Comparison of ENCODE assay signal across 8 cellular contexts in genomic region chr10:132422169-132422691, GRCh38. TPM values are rescaled to one million over a fixed set of nuclear protein-coding genes. Genes with fewer than 3 reads are reported as not detected.
DNase-seq lines count a peak whose midpoint lies in the region; ATAC-seq and TF ChIP-seq lines count a peak whose summit lies in the region.

No MANE protein-coding gene starts in this region.

- peak overlapping the region; percentile 74 for H3K27ac Mint-ChIP-seq in CD8-positive, alpha-beta T cell
- no peak overlapping the region for H3K27ac Mint-ChIP-seq in endothelial cell (ENCODE audit: unreplicated experiment)

- H3K4me3 Mint-ChIP-seq in CD8-positive, alpha-beta T cell = no peak overlapping the region
- no peak overlapping the region for H3K4me3 Mint-ChIP-seq in endothelial cell (ENCODE audit: unreplicated experiment)

- H3K9me3 ChIP-seq in CD8-positive, alpha-beta T cell (ENCODE audit: low read length) = no peaks in the 10 kb centered on the region
- H3K9me3 ChIP-seq in right atrium auricular region (no peaks in the 10 kb centered on the region), testis (no peaks in the 10 kb centered on the region)

- CTCF ChIA-PET in CD8-positive, alpha-beta T cell (lab: Charles Lee) = interaction anchor here (0.6 to 1.0 kb wide), 2 partner anchors 25 to 31 kb away, joined by 3 to 4 read pairs; no protein-coding TSS in a partner anchor

- no peaks in the 10 kb centered on the region for H3K36me3 ChIP-seq in CD8-positive, alpha-beta T cell (ENCODE audit: insufficient read depth, low read length)
- H3K36me3 ChIP-seq in right atrium auricular region = peaks cover 2% of the 10 kb centered on the region
- H3K36me3 ChIP-seq in testis (ENCODE audit: low read depth, missing control alignments) = no peaks in the 10 kb centered on the region

- TF ChIP-seq CTCF in CD8-positive, alpha-beta T cell (IDR thresholded peaks at IDR 0.05) = no peak
- TF ChIP-seq CTCF in right atrium auricular region (IDR thresholded peaks at IDR 0.05) (no peak), testis (IDR thresholded peaks at IDR 0.05) (no peak), endothelial cell (IDR thresholded peaks at IDR 0.05; ENCODE audit: unreplicated experiment) (no peak)

- no peak for TF ChIP-seq POLR2A in testis (IDR thresholded peaks at IDR 0.05)

- no peaks in the 10 kb centered on the region for H3K9me3 Mint-ChIP-seq in CD8-positive, alpha-beta T cell
- H3K9me3 Mint-ChIP-seq in endothelial cell (ENCODE audit: unreplicated experiment) = no peaks in the 10 kb centered on the region

- 71 to 80% methylated on average over 12 to 20 of the region's 20 CpGs for WGBS in testis, 2 donors

- H3K27me3 Mint-ChIP-seq in CD8-positive, alpha-beta T cell (ENCODE audit: low read depth) = no peaks in the 10 kb centered on the region
- H3K27me3 Mint-ChIP-seq in endothelial cell (ENCODE audit: unreplicated experiment) = peaks cover 11% of the 10 kb centered on the region

- no peak for DNase-seq in CD8-positive, alpha-beta T cell
- DNase-seq in NCI-H524 (lab: John Stamatoyannopoulos, UW) (peak; percentile 51 to 77), right atrium auricular region (ENCODE audit: low spot score) (no peak), testis (no peak), endothelial cell (ENCODE audit: low spot score) (no peak), NOMO-1 treated with dmso at 0.1 percent for 144 hours (lab: John Stamatoyannopoulos, UW; ENCODE audit: unreplicated experiment) (no peak)

- POLR2A ChIA-PET in CD8-positive, alpha-beta T cell (lab: Charles Lee) = no interaction called here

- no peak overlapping the region for H3K4me3 ChIP-seq in CD8-positive, alpha-beta T cell (ENCODE audit: low read depth, low read length)
- H3K4me3 ChIP-seq in right atrium auricular region = no peak overlapping the region
- H3K4me3 ChIP-seq in testis = no peak overlapping the region

- ATAC-seq in CD8-positive, alpha-beta T cell = no peak
- ATAC-seq in GM21723 (IDR thresholded peaks at IDR 0.05; ENCODE audit: unreplicated experiment) (peak; percentile 51), HG03565 (IDR thresholded peaks at IDR 0.05; ENCODE audit: unreplicated experiment) (no peak)

- H3K36me3 Mint-ChIP-seq in CD8-positive, alpha-beta T cell = no peaks in the 10 kb centered on the region
- no peaks in the 10 kb centered on the region for H3K36me3 Mint-ChIP-seq in endothelial cell (ENCODE audit: low read depth, unreplicated experiment)

- peaks cover 31% of the 10 kb centered on the region for H3K4me1 Mint-ChIP-seq in CD8-positive, alpha-beta T cell (ENCODE audit: low read depth)
- H3K4me1 Mint-ChIP-seq in endothelial cell (ENCODE audit: unreplicated experiment) = peaks cover 4% of the 10 kb centered on the region

- H3K27me3 ChIP-seq in CD8-positive, alpha-beta T cell (ENCODE audit: insufficient read depth, low read length) = no peaks in the 10 kb centered on the region
- H3K27me3 ChIP-seq in right atrium auricular region = no peaks in the 10 kb centered on the region
- no peaks in the 10 kb centered on the region for H3K27me3 ChIP-seq in testis

- intact Hi-C loops in CD8-positive, alpha-beta T cell (cut with DNase I, micrococcal nuclease) = loop anchor here in 1 of 2 experiments (2.0 kb wide), 1 partner anchor 23 kb away; no protein-coding TSS in a partner anchor
- intact Hi-C loops in testis (cut with DNase I; ENCODE audit: low total_unique reads) = no loop called here

- H3K27ac ChIP-seq in CD8-positive, alpha-beta T cell (ENCODE audit: low read depth, low read length) = no peak overlapping the region
- peak overlapping the region; percentile 82 to 87 for H3K27ac ChIP-seq in right atrium auricular region
- peak overlapping the region; percentile 93 to 95 for H3K27ac ChIP-seq in testis

- H3K4me1 ChIP-seq in CD8-positive, alpha-beta T cell (ENCODE audit: insufficient read depth, low read length) = peaks cover 40% of the 10 kb centered on the region
- H3K4me1 ChIP-seq in right atrium auricular region (peaks cover 0 to 47% of the 10 kb centered on the region in 2 donors), testis (peaks cover 52% of the 10 kb centered on the region)

RNA-seq across cellular contexts. Expression of gene PWWP2B, which starts 25.2 kb away (rescaled TPM):
- 10 to 100 TPM; 25.6 to 27.1 TPM for total RNA-seq in CD8-positive, alpha-beta T cell
- total RNA-seq in right atrium auricular region (1 to 10 TPM; 7.7 to 8.1 TPM), testis (10 to 100 TPM; 32.6 to 45.1 TPM), endothelial cell (ENCODE audit: unreplicated experiment) (7.6 TPM)
- 16.0 TPM for polyA plus RNA-seq in testis (ENCODE audit: insufficient read depth, low read depth, low replicate concordance)

Comparison
In these comparisons a context has a peak if more than half of its experiments do, and no peak if none do; other contexts are left out.
1. DNase-seq: peak in NCI-H524 (2 of 2); none in CD8-positive, alpha-beta T cell (0 of 7), right atrium auricular region (single experiment), testis (single experiment), endothelial cell (single experiment) and NOMO-1 treated with dmso at 0.1 percent for 144 hours (single experiment).